Comparison of ENCODE assay signal across 8 cellular contexts in genomic region chr20:56504373-56505005, GRCh38. TPM values are rescaled to one million over a fixed set of nuclear protein-coding genes. Genes with fewer than 3 reads are reported as not detected.
A peak's percentile ranks its signal among the peaks of the same experiment; 100 is the strongest.
DNase-seq lines count a peak whose midpoint lies in the region; ATAC-seq and TF ChIP-seq lines count a peak whose summit lies in the region.

No MANE protein-coding gene starts in this region.

- no peaks in the 10 kb centered on the region for H3K9me3 Mint-ChIP-seq in activated CD8-positive, alpha-beta memory T cell treated with anti-CD3 and anti-CD28 coated beads, Interleukin-2, amount 10 ng/mL, durations not matched to agents 7 days and 5 days (ENCODE audit: low read depth)

- peak; percentile 55 for TF ChIP-seq CTCF in OCI-LY1 (IDR thresholded peaks at IDR 0.05; ENCODE audit: low read length)
- peak; percentile 72 for TF ChIP-seq CTCF in choroid plexus epithelial cell (conservative IDR thresholded peaks at IDR 0.05; ENCODE audit: low read depth, low read length)

- H3K27me3 ChIP-seq in OCI-LY1 (ENCODE audit: insufficient read depth, low read length) = no peaks in the 10 kb centered on the region

- no peak overlapping the region for H2AFZ ChIP-seq in OCI-LY1 (ENCODE audit: low read length)

- peaks cover 13% of the 10 kb centered on the region for H3K36me3 Mint-ChIP-seq in activated CD8-positive, alpha-beta memory T cell treated with anti-CD3 and anti-CD28 coated beads, Interleukin-2, amount 10 ng/mL, durations not matched to agents 7 days and 5 days

- no peaks in the 10 kb centered on the region for H3K79me2 ChIP-seq in OCI-LY1 (ENCODE audit: insufficient read depth, low read length)

- peak; percentile 36 for ATAC-seq in activated CD8-positive, alpha-beta memory T cell treated with anti-CD3 and anti-CD28 coated beads, Interleukin-2, amount 10 ng/mL, durations not matched to agents 7 days and 5 days

- DNase-seq in activated CD8-positive, alpha-beta memory T cell treated with anti-CD3 and anti-CD28 coated beads, Interleukin-2, amount 10 ng/mL, durations not matched to agents 7 days and 5 days = no peak
- DNase-seq in activated CD8-positive, alpha-beta memory T cell treated with anti-CD3 and anti-CD28 coated beads for 24 hours = no peak
- DNase-seq in choroid plexus epithelial cell (ENCODE audit: low read depth) (peak; percentile 18), mesenteric fat pad (ENCODE audit: low spot score) (no peak), cerebellar nuclear complex (lab: John Stamatoyannopoulos, UW) (no peak), 8988T (no peak)
- DNase-seq in stimulated activated CD4-positive, alpha-beta T cell treated with anti-CD3 and anti-CD28 coated beads, Interleukin-2, amount 100 ng/mL, for 48 hours = peak; percentile 9

- peaks cover 2% of the 10 kb centered on the region for H3K4me1 Mint-ChIP-seq in activated CD8-positive, alpha-beta memory T cell treated with anti-CD3 and anti-CD28 coated beads, Interleukin-2, amount 10 ng/mL, durations not matched to agents 7 days and 5 days

- no peak overlapping the region for H3K27ac ChIP-seq in OCI-LY1 (ENCODE audit: low read depth, low read length, poor library complexity, severe bottlenecking)

- CTCF ChIA-PET in activated CD8-positive, alpha-beta memory T cell treated with anti-CD3 and anti-CD28 coated beads, Interleukin-2, amount 10 ng/mL, durations not matched to agents 7 days and 5 days (lab: Charles Lee) = no interaction called here

- no peaks in the 10 kb centered on the region for H3K4me1 ChIP-seq in OCI-LY1 (ENCODE audit: insufficient read depth, low read length, severe bottlenecking)

- H3K9ac ChIP-seq in OCI-LY1 (ENCODE audit: low read length) = no peak overlapping the region

- no peak overlapping the region for H3K4me3 Mint-ChIP-seq in activated CD8-positive, alpha-beta memory T cell treated with anti-CD3 and anti-CD28 coated beads, Interleukin-2, amount 10 ng/mL, durations not matched to agents 7 days and 5 days

- no peaks in the 10 kb centered on the region for H3F3A ChIP-seq in OCI-LY1 (ENCODE audit: insufficient read depth, low read length)

- no peaks in the 10 kb centered on the region for H3K27me3 Mint-ChIP-seq in activated CD8-positive, alpha-beta memory T cell treated with anti-CD3 and anti-CD28 coated beads, Interleukin-2, amount 10 ng/mL, durations not matched to agents 7 days and 5 days

- H3K27ac Mint-ChIP-seq in activated CD8-positive, alpha-beta memory T cell treated with anti-CD3 and anti-CD28 coated beads, Interleukin-2, amount 10 ng/mL, durations not matched to agents 7 days and 5 days = no peak overlapping the region

- no peak overlapping the region for H3K4me3 ChIP-seq in OCI-LY1 (ENCODE audit: low read depth, low read length, poor library complexity, severe bottlenecking)
- H3K4me3 ChIP-seq in choroid plexus epithelial cell (ENCODE audit: low read depth, low read length) = no peak overlapping the region

- no peaks in the 10 kb centered on the region for H3K9me2 ChIP-seq in OCI-LY1 (ENCODE audit: low read depth, low read length)

- H3K9me3 ChIP-seq in OCI-LY1 (ENCODE audit: low read length) = no peaks in the 10 kb centered on the region

- no peak overlapping the region for H3K4me2 ChIP-seq in OCI-LY1 (ENCODE audit: low read length)

- no peaks in the 10 kb centered on the region for H4K20me1 ChIP-seq in OCI-LY1 (ENCODE audit: insufficient read depth, low read length)

- peaks cover 8% of the 10 kb centered on the region; the same call in 1 of the 2 replicates for H3K36me3 ChIP-seq in OCI-LY1 (ENCODE audit: insufficient read depth, low read length)

RNA-seq across cellular contexts. Expression of gene FAM209A, which starts 20.1 kb away (rescaled TPM):
- total RNA-seq in activated CD8-positive, alpha-beta memory T cell treated with anti-CD3 and anti-CD28 coated beads, Interleukin-2, amount 10 ng/mL, durations not matched to agents 7 days and 5 days = 1 to 10 TPM; 1.4 to 1.7 TPM
- total RNA-seq in mesenteric fat pad = 0.45 TPM

RNA-seq across cellular contexts. Expression of gene FAM209B, which starts 28.6 kb away (rescaled TPM):
- total RNA-seq in activated CD8-positive, alpha-beta memory T cell treated with anti-CD3 and anti-CD28 coated beads, Interleukin-2, amount 10 ng/mL, durations not matched to agents 7 days and 5 days = 1 to 10 TPM; 1.3 to 1.7 TPM
- total RNA-seq in mesenteric fat pad = 0.51 TPM

RNA-seq across cellular contexts. Expression of gene RTF2, which starts 36.1 kb away (rescaled TPM):
- total RNA-seq in activated CD8-positive, alpha-beta memory T cell treated with anti-CD3 and anti-CD28 coated beads, Interleukin-2, amount 10 ng/mL, durations not matched to agents 7 days and 5 days = 100 to 1,000 TPM; 112 to 127 TPM
- 80.6 TPM for total RNA-seq in mesenteric fat pad

Comparison
In these comparisons a context has a peak if more than half of its experiments do, and no peak if none do; other contexts are left out.
1. DNase-seq: peak in choroid plexus epithelial cell (single experiment) and stimulated activated CD4-positive, alpha-beta T cell treated with anti-CD3 and anti-CD28 coated beads, Interleukin-2, amount 100 ng/mL, for 48 hours (2 of 2); none in activated CD8-positive, alpha-beta memory T cell treated with anti-CD3 and anti-CD28 coated beads, Interleukin-2, amount 10 ng/mL, durations not matched to agents 7 days and 5 days (single experiment), activated CD8-positive, alpha-beta memory T cell treated with anti-CD3 and anti-CD28 coated beads for 24 hours (single experiment), mesenteric fat pad (single experiment), cerebellar nuclear complex (0 of 2) and 8988T (single experiment).